In the genomic region with DNA sequence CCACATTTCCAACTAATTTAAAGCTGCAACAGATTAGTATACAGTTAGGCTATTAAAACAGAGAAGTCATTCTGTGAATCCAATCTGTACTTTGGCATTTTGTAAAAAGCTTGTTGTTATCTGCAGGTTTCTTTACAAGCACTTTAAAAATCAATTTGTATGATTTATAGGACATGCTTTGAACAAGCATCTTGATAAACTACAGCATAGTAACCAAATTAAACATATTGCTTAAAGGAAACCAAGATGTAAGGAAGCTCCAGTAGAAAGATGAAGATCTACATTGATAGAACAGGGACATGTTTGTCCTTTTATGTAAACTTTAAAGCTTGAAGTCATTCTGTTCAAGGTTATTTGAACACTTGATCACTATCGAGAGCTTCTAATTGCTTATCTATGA, we compare ENCODE assay signal across 28 cellular contexts.
"Had no signal": no experiment of that assay in that cellular context is flagged by ENCODE, and none has a peak within 500 bp of the region (broad histone marks: within the 10 kb centered on the region; RNA-seq: fewer than 3 reads in every experiment).

No MANE protein-coding gene starts in this region.

- H3K27me3 ChIP-seq: esophagus squamous epithelium, gastrocnemius medialis, heart right ventricle, left lung had no signal

- FAIRE-seq: endometrium, islet of Langerhans, keratinocyte had no signal

- H3K27ac Mint-ChIP-seq: dendritic cell treated with granulocyte-macrophage colony-stimulating factor and Interleukin-4, amounts not matched to agents 40 ng/mL and 50 ng/mL, for 4 days; effector memory CD8-positive, alpha-beta T cell; endodermal cell; mesothelial cell of epicardium; naive B cell; naive thymus-derived CD8-positive, alpha-beta T cell had no signal

- H3K4me1 Mint-ChIP-seq: mesothelial cell of epicardium; naive B cell; naive thymus-derived CD8-positive, alpha-beta T cell had no signal

- H3K36me3 ChIP-seq: esophagus squamous epithelium, gastrocnemius medialis, heart right ventricle, left lung, lower lobe of right lung had no signal

- ATAC-seq: effector memory CD8-positive, alpha-beta T cell; esophagus mucosa; gastrocnemius medialis; heart right ventricle; left cardiac atrium; left lung; left ventricle myocardium superior; lower lobe of right lung; mucosa of descending colon; naive thymus-derived CD8-positive, alpha-beta T cell had no signal

- H3K4me1 ChIP-seq: esophagus squamous epithelium, gastrocnemius medialis, heart right ventricle, left lung, lower lobe of right lung had no signal

- H3K27ac ChIP-seq: epithelial cell of prostate, esophagus squamous epithelium, gastrocnemius medialis, heart right ventricle, left lung, lower lobe of right lung had no signal

- H3K4me3 ChIP-seq: esophagus squamous epithelium, gastrocnemius medialis, heart right ventricle, left lung, lower lobe of right lung, mucosa of descending colon had no signal

- H3K36me3 Mint-ChIP-seq: mesothelial cell of epicardium; naive B cell; naive thymus-derived CD8-positive, alpha-beta T cell had no signal

- DNase-seq: cortex of kidney; effector CD8-positive, alpha-beta T cell; effector memory CD8-positive, alpha-beta T cell; endodermal cell; erythroblast; esophagus squamous epithelium; foreskin fibroblast; foreskin melanocyte; gastrocnemius medialis; glutamatergic neuron; head of caudate nucleus; heart right ventricle; hippocampal formation; left cardiac atrium; left lung; left ventricle myocardium superior; lower lobe of right lung; mesenchymal stem cell; mucosa of descending colon; naive B cell; naive thymus-derived CD8-positive, alpha-beta T cell had no signal

- H3K9me3 Mint-ChIP-seq: dendritic cell treated with granulocyte-macrophage colony-stimulating factor and Interleukin-4, amounts not matched to agents 40 ng/mL and 50 ng/mL, for 4 days; endodermal cell; mesothelial cell of epicardium; naive B cell; naive thymus-derived CD8-positive, alpha-beta T cell had no signal

- H3K27me3 Mint-ChIP-seq: dendritic cell treated with granulocyte-macrophage colony-stimulating factor and Interleukin-4, amounts not matched to agents 40 ng/mL and 50 ng/mL, for 4 days; effector memory CD8-positive, alpha-beta T cell had no signal

- H3K4me3 Mint-ChIP-seq: dendritic cell treated with granulocyte-macrophage colony-stimulating factor and Interleukin-4, amounts not matched to agents 40 ng/mL and 50 ng/mL, for 4 days; effector memory CD8-positive, alpha-beta T cell; endodermal cell; mesothelial cell of epicardium; naive B cell; naive thymus-derived CD8-positive, alpha-beta T cell had no signal

- H3K9me3 ChIP-seq: esophagus squamous epithelium, gastrocnemius medialis, heart right ventricle, left lung, lower lobe of right lung, mucosa of descending colon had no signal
